ENCODE assay signal across 1 cellular context in genomic region chr5:32173394-32174010, GRCh38.
A peak's percentile ranks its signal among the peaks of the same experiment; 100 is the strongest.
TF ChIP-seq lines count a peak whose summit lies in the region.

No MANE protein-coding gene starts in this region.

TF ChIP-seq in H1, 55 proteins besides CTCF, POLR2A, EP300 and RAD21:
- no peak for TF ChIP-seq ZNF274 (IDR thresholded peaks at IDR 0.05; ENCODE audit: borderline replicate concordance, extremely low read depth, low read length)
- peak; percentile 13 for TF ChIP-seq ASH2L (IDR thresholded peaks at IDR 0.05; ENCODE audit: low read length)
- no peak for TF ChIP-seq SP2 (IDR thresholded peaks at IDR 0.05; ENCODE audit: low read length)
- TF ChIP-seq MAX (IDR thresholded peaks at IDR 0.05): no peak
- TF ChIP-seq CHD1 (IDR thresholded peaks at IDR 0.05; ENCODE audit: low read depth, low read length): no peak; the same call in 1 of the 2 replicates
- TF ChIP-seq SIN3A (conservative IDR thresholded peaks at IDR 0.05 in 1 of 2, IDR thresholded peaks at IDR 0.05 in 1 of 2; ENCODE audit: low read depth in 1 of 2, low read length in 2 of 2): 0 out of 4 replicates have a peak, but pooled peaks of 1 of the 2 experiments have one; percentile 60
- 0 out of 4 replicates have a peak, but pooled peaks of 1 of the 2 experiments have one; percentile 44 for TF ChIP-seq HDAC2 (IDR thresholded peaks at IDR 0.05; ENCODE audit: borderline replicate concordance in 1 of 2, low read depth in 2 of 2, low read length in 2 of 2)
- 0 out of 2 replicates have a peak, but pooled peaks have one; percentile 66 for TF ChIP-seq FOSL1 (IDR thresholded peaks at IDR 0.05; ENCODE audit: insufficient read depth, low read depth, low read length)
- peak; percentile 87; the same call in 1 of the 2 replicates for TF ChIP-seq CREB1 (IDR thresholded peaks at IDR 0.05)
- no peak; the same call in 1 of the 2 replicates for TF ChIP-seq TBP (IDR thresholded peaks at IDR 0.05; ENCODE audit: low read depth, low read length)
- TF ChIP-seq CBX8 (IDR thresholded peaks at IDR 0.05; ENCODE audit: borderline replicate concordance, low read depth, low read length): no peak
- TF ChIP-seq, protein P1, sequence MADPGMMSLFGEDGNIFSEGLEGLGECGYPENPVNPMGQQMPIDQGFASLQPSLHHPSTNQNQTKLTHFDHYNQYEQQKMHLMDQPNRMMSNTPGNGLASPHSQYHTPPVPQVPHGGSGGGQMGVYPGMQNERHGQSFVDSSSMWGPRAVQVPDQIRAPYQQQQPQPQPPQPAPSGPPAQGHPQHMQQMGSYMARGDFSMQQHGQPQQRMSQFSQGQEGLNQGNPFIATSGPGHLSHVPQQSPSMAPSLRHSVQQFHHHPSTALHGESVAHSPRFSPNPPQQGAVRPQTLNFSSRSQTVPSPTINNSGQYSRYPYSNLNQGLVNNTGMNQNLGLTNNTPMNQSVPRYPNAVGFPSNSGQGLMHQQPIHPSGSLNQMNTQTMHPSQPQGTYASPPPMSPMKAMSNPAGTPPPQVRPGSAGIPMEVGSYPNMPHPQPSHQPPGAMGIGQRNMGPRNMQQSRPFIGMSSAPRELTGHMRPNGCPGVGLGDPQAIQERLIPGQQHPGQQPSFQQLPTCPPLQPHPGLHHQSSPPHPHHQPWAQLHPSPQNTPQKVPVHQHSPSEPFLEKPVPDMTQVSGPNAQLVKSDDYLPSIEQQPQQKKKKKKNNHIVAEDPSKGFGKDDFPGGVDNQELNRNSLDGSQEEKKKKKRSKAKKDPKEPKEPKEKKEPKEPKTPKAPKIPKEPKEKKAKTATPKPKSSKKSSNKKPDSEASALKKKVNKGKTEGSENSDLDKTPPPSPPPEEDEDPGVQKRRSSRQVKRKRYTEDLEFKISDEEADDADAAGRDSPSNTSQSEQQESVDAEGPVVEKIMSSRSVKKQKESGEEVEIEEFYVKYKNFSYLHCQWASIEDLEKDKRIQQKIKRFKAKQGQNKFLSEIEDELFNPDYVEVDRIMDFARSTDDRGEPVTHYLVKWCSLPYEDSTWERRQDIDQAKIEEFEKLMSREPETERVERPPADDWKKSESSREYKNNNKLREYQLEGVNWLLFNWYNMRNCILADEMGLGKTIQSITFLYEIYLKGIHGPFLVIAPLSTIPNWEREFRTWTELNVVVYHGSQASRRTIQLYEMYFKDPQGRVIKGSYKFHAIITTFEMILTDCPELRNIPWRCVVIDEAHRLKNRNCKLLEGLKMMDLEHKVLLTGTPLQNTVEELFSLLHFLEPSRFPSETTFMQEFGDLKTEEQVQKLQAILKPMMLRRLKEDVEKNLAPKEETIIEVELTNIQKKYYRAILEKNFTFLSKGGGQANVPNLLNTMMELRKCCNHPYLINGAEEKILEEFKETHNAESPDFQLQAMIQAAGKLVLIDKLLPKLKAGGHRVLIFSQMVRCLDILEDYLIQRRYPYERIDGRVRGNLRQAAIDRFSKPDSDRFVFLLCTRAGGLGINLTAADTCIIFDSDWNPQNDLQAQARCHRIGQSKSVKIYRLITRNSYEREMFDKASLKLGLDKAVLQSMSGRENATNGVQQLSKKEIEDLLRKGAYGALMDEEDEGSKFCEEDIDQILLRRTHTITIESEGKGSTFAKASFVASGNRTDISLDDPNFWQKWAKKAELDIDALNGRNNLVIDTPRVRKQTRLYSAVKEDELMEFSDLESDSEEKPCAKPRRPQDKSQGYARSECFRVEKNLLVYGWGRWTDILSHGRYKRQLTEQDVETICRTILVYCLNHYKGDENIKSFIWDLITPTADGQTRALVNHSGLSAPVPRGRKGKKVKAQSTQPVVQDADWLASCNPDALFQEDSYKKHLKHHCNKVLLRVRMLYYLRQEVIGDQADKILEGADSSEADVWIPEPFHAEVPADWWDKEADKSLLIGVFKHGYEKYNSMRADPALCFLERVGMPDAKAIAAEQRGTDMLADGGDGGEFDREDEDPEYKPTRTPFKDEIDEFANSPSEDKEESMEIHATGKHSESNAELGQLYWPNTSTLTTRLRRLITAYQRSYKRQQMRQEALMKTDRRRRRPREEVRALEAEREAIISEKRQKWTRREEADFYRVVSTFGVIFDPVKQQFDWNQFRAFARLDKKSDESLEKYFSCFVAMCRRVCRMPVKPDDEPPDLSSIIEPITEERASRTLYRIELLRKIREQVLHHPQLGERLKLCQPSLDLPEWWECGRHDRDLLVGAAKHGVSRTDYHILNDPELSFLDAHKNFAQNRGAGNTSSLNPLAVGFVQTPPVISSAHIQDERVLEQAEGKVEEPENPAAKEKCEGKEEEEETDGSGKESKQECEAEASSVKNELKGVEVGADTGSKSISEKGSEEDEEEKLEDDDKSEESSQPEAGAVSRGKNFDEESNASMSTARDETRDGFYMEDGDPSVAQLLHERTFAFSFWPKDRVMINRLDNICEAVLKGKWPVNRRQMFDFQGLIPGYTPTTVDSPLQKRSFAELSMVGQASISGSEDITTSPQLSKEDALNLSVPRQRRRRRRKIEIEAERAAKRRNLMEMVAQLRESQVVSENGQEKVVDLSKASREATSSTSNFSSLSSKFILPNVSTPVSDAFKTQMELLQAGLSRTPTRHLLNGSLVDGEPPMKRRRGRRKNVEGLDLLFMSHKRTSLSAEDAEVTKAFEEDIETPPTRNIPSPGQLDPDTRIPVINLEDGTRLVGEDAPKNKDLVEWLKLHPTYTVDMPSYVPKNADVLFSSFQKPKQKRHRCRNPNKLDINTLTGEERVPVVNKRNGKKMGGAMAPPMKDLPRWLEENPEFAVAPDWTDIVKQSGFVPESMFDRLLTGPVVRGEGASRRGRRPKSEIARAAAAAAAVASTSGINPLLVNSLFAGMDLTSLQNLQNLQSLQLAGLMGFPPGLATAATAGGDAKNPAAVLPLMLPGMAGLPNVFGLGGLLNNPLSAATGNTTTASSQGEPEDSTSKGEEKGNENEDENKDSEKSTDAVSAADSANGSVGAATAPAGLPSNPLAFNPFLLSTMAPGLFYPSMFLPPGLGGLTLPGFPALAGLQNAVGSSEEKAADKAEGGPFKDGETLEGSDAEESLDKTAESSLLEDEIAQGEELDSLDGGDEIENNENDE (IDR thresholded peaks at IDR 0.05; ENCODE audit: insufficient replicate concordance, low read length): peak; percentile 29
- peak; percentile 48 for TF ChIP-seq SAP30 (IDR thresholded peaks at IDR 0.05; ENCODE audit: insufficient read depth, insufficient replicate concordance, low read length)
- TF ChIP-seq KDM4A (IDR thresholded peaks at IDR 0.05; ENCODE audit: low read depth, low read length, severe bottlenecking): peak; percentile 24
